In the genomic region with DNA sequence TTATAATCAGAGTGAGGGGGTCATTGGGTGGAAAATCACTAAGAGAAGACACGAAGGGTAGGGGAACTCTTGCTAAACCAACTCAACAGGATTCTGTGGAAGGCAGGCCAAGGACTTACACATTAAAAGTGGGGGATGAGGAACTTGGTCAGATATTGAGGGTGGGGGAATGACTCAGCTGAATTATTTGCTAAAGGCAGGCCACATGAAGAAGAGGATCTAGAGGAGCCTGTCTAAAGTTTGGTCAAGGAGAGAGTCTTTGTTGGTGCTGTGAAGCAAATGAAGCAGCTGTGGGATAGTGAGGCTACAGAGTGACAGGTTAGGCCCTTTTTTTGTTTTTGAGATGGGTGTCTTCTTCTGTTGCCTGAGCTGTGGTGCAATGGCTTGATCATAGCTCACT, we compare ENCODE assay signal across 1 cellular context.
A peak's percentile ranks its signal among the peaks of the same experiment; 100 is the strongest.
TF ChIP-seq lines count a peak whose summit lies in the region.

No MANE protein-coding gene starts in this region.

TF ChIP-seq in K562, 482 proteins besides CTCF, POLR2A, EP300 and RAD21 (continued from another document):
- TF ChIP-seq, protein P1, sequence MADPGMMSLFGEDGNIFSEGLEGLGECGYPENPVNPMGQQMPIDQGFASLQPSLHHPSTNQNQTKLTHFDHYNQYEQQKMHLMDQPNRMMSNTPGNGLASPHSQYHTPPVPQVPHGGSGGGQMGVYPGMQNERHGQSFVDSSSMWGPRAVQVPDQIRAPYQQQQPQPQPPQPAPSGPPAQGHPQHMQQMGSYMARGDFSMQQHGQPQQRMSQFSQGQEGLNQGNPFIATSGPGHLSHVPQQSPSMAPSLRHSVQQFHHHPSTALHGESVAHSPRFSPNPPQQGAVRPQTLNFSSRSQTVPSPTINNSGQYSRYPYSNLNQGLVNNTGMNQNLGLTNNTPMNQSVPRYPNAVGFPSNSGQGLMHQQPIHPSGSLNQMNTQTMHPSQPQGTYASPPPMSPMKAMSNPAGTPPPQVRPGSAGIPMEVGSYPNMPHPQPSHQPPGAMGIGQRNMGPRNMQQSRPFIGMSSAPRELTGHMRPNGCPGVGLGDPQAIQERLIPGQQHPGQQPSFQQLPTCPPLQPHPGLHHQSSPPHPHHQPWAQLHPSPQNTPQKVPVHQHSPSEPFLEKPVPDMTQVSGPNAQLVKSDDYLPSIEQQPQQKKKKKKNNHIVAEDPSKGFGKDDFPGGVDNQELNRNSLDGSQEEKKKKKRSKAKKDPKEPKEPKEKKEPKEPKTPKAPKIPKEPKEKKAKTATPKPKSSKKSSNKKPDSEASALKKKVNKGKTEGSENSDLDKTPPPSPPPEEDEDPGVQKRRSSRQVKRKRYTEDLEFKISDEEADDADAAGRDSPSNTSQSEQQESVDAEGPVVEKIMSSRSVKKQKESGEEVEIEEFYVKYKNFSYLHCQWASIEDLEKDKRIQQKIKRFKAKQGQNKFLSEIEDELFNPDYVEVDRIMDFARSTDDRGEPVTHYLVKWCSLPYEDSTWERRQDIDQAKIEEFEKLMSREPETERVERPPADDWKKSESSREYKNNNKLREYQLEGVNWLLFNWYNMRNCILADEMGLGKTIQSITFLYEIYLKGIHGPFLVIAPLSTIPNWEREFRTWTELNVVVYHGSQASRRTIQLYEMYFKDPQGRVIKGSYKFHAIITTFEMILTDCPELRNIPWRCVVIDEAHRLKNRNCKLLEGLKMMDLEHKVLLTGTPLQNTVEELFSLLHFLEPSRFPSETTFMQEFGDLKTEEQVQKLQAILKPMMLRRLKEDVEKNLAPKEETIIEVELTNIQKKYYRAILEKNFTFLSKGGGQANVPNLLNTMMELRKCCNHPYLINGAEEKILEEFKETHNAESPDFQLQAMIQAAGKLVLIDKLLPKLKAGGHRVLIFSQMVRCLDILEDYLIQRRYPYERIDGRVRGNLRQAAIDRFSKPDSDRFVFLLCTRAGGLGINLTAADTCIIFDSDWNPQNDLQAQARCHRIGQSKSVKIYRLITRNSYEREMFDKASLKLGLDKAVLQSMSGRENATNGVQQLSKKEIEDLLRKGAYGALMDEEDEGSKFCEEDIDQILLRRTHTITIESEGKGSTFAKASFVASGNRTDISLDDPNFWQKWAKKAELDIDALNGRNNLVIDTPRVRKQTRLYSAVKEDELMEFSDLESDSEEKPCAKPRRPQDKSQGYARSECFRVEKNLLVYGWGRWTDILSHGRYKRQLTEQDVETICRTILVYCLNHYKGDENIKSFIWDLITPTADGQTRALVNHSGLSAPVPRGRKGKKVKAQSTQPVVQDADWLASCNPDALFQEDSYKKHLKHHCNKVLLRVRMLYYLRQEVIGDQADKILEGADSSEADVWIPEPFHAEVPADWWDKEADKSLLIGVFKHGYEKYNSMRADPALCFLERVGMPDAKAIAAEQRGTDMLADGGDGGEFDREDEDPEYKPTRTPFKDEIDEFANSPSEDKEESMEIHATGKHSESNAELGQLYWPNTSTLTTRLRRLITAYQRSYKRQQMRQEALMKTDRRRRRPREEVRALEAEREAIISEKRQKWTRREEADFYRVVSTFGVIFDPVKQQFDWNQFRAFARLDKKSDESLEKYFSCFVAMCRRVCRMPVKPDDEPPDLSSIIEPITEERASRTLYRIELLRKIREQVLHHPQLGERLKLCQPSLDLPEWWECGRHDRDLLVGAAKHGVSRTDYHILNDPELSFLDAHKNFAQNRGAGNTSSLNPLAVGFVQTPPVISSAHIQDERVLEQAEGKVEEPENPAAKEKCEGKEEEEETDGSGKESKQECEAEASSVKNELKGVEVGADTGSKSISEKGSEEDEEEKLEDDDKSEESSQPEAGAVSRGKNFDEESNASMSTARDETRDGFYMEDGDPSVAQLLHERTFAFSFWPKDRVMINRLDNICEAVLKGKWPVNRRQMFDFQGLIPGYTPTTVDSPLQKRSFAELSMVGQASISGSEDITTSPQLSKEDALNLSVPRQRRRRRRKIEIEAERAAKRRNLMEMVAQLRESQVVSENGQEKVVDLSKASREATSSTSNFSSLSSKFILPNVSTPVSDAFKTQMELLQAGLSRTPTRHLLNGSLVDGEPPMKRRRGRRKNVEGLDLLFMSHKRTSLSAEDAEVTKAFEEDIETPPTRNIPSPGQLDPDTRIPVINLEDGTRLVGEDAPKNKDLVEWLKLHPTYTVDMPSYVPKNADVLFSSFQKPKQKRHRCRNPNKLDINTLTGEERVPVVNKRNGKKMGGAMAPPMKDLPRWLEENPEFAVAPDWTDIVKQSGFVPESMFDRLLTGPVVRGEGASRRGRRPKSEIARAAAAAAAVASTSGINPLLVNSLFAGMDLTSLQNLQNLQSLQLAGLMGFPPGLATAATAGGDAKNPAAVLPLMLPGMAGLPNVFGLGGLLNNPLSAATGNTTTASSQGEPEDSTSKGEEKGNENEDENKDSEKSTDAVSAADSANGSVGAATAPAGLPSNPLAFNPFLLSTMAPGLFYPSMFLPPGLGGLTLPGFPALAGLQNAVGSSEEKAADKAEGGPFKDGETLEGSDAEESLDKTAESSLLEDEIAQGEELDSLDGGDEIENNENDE (IDR thresholded peaks at IDR 0.05; ENCODE audit: low read depth, low read length): no peak
- TF ChIP-seq CEBPB (tag; IDR thresholded peaks at IDR 0.05) (peak; percentile 5; the same call in 1 of the 2 replicates), SMARCE1 (IDR thresholded peaks at IDR 0.05) (peak; percentile 66), ARID1B (IDR thresholded peaks at IDR 0.05) (peak; percentile 65), PURB (CRISPR knock-in tag; IDR thresholded peaks at IDR 0.05; ENCODE audit: low read depth) (no peak), SLC30A9 (CRISPR knock-in tag; IDR thresholded peaks at IDR 0.05) (no peak), ETS2 (tag; IDR thresholded peaks at IDR 0.05; ENCODE audit: borderline replicate concordance, poor library complexity, severe bottlenecking) (no peak), XRCC4 (IDR thresholded peaks at IDR 0.05; ENCODE audit: extremely low read depth, insufficient read depth, insufficient read length) (no peak), GATA2 (CRISPR knock-in tag; IDR thresholded peaks at IDR 0.05) (no peak)
- TF ChIP-seq, protein P2, sequence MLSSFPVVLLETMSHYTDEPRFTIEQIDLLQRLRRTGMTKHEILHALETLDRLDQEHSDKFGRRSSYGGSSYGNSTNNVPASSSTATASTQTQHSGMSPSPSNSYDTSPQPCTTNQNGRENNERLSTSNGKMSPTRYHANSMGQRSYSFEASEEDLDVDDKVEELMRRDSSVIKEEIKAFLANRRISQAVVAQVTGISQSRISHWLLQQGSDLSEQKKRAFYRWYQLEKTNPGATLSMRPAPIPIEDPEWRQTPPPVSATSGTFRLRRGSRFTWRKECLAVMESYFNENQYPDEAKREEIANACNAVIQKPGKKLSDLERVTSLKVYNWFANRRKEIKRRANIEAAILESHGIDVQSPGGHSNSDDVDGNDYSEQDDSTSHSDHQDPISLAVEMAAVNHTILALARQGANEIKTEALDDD (IDR thresholded peaks at IDR 0.05): peak; percentile 30; the same call in 1 of the 2 replicates
- TF ChIP-seq, protein P3, sequence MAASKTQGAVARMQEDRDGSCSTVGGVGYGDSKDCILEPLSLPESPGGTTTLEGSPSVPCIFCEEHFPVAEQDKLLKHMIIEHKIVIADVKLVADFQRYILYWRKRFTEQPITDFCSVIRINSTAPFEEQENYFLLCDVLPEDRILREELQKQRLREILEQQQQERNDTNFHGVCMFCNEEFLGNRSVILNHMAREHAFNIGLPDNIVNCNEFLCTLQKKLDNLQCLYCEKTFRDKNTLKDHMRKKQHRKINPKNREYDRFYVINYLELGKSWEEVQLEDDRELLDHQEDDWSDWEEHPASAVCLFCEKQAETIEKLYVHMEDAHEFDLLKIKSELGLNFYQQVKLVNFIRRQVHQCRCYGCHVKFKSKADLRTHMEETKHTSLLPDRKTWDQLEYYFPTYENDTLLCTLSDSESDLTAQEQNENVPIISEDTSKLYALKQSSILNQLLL (CRISPR knock-in tag; IDR thresholded peaks at IDR 0.05; ENCODE audit: borderline replicate concordance): no peak
